ENCODE assay signal across 17 cellular contexts in the genomic region with DNA sequence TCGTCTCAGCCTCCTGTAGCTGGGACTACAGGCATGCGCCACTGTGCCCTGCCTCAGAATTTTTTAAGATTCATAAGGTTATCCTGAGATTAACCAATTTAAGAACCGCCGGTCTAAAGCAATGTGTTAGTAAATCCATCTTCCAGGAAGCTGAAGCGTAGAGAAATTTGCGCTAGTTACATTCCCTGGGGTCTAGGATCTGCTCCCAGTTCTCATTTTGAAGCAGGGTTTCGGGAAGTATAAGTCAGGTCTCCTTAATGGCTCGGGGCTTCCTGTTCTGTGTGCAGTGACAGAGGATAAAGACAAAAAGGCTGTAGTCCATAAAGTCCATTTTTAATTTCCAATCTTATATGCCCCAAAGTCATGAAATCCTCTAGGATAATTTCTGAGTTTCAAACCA.
DNase-seq lines count a peak whose midpoint lies in the region; TF ChIP-seq lines count a peak whose summit lies in the region.
"Had no signal": no experiment of that assay in that cellular context is flagged by ENCODE, and none has a peak within 500 bp of the region (broad histone marks: within the 10 kb centered on the region; RNA-seq: fewer than 3 reads in every experiment).

No MANE protein-coding gene starts in this region.

- no peak overlapping the region for H3K23ac ChIP-seq in H9 (ENCODE audit: insufficient read length, low read depth, low read length)

- H2AK5ac ChIP-seq in H9 (ENCODE audit: insufficient read length, low read length), result no peak overlapping the region

- H3K27ac ChIP-seq in H9 (ENCODE audit: insufficient read length, low read depth, low read length), result no peak overlapping the region
- H3K27ac ChIP-seq: RWPE1 had no signal

- H3K4me1 ChIP-seq in H9 (ENCODE audit: insufficient read depth, low read length), result no peaks in the 10 kb centered on the region; the same call in 1 of the 2 replicates

- no peaks in the 10 kb centered on the region for H3K27me3 ChIP-seq in H9 (ENCODE audit: insufficient read depth, low read length)

- H2BK5ac ChIP-seq in H9 (ENCODE audit: insufficient read length, low read length), result no peak overlapping the region

- no peak overlapping the region for H2BK15ac ChIP-seq in H9 (ENCODE audit: low read depth, low read length)

- H3K4ac ChIP-seq in H9 (ENCODE audit: low read depth, low read length), result no peak overlapping the region

- no peak overlapping the region for H2BK120ac ChIP-seq in H9 (ENCODE audit: low read depth, low read length, poor library complexity, severe bottlenecking)

- no peaks in the 10 kb centered on the region for H3K79me1 ChIP-seq in H9 (ENCODE audit: insufficient read depth, low read depth, low read length, poor library complexity, severe bottlenecking)

- H3K4me3 Mint-ChIP-seq in H9 (no peak overlapping the region), endothelial cell (ENCODE audit: unreplicated experiment) (no peak overlapping the region)
- H3K4me3 Mint-ChIP-seq: natural killer cell treated with Interleukin-12 subunit alpha and Interleukin-12 subunit beta and Interleukin-15 and Interleukin-18, amount 100 ng/mL, for 72 hours had no signal

- H4K8ac ChIP-seq in H9 (replicated peaks; ENCODE audit: insufficient read length, low read depth, low read length), result no peak overlapping the region

- H3K23me2 ChIP-seq in H9 (ENCODE audit: insufficient read length, low read depth, low read length, poor library complexity, severe bottlenecking), result no peaks in the 10 kb centered on the region

- no peak overlapping the region for H3T11ph ChIP-seq in H9 (ENCODE audit: low read length)

- H3K4me2 ChIP-seq in H9 (ENCODE audit: insufficient read depth, insufficient read length, low read length), result no peak overlapping the region

- H3K36me3 Mint-ChIP-seq in H9 (ENCODE audit: insufficient read depth in 1 of 3, low read depth in 3 of 3) (peaks cover 9 to 31% (median 22%) of the 10 kb centered on the region in 3 experiments; a peak in 6 of 7 replicates), endothelial cell (ENCODE audit: low read depth, unreplicated experiment) (no peaks in the 10 kb centered on the region)
- H3K36me3 Mint-ChIP-seq: natural killer cell treated with Interleukin-12 subunit alpha and Interleukin-12 subunit beta and Interleukin-15 and Interleukin-18, amount 100 ng/mL, for 72 hours had no signal

- peaks cover 4% of the 10 kb centered on the region; the same call in 1 of the 2 replicates for H3K79me2 ChIP-seq in H9 (ENCODE audit: insufficient read depth, low read length)

- H2BK12ac ChIP-seq in H9 (ENCODE audit: insufficient read length, low read depth, low read length), result no peak overlapping the region

- H3K4me1 Mint-ChIP-seq in H9 (peaks cover 29 to 46% of the 10 kb centered on the region in 2 experiments), endothelial cell (ENCODE audit: unreplicated experiment) (peaks cover 25% of the 10 kb centered on the region)

- no peaks in the 10 kb centered on the region for H4K20me1 ChIP-seq in H9 (ENCODE audit: control insufficient read depth, insufficient read depth, insufficient read length)

- H4K91ac ChIP-seq in H9 (ENCODE audit: insufficient read length, low read depth, low read length), result no peak overlapping the region

- H4K5ac ChIP-seq in H9 (ENCODE audit: insufficient read length, low read depth, low read length), result no peak overlapping the region

- DNase-seq in H9 (no peak), MV-4-11 (lab: John Stamatoyannopoulos, UW) (peak; percentile 47), endothelial cell (ENCODE audit: low spot score) (no peak), pons (ENCODE audit: low spot score) (peak; percentile 35), NCI-H2196 (lab: John Stamatoyannopoulos, UW; ENCODE audit: unreplicated experiment) (no peak), AG08395 (ENCODE audit: low spot score) (no peak), NCI-H1436 treated with DMSO at 0.1 percent for 48 hours (lab: John Stamatoyannopoulos, UW) (no peak)
- DNase-seq: activated CD4-positive, alpha-beta T cell treated with anti-CD3 and anti-CD28 coated beads for 1 hour; activated naive CD4-positive, alpha-beta T cell; activated T-cell treated with anti-CD3 and anti-CD28 coated beads, Interleukin-2, amount 50 U/mL, for 1 hour; amniotic stem cell; cortex of kidney; left cardiac atrium; NCI-H2081 treated with DMSO at 0.1 percent for 48 hours; NCI-H526 treated with DMSO at 0.1 percent for 48 hours had no signal

- H3K9ac ChIP-seq in H9 (ENCODE audit: extremely low read depth, insufficient read length, low read length), result no peak overlapping the region

- H3K14ac ChIP-seq in H9 (ENCODE audit: insufficient read depth, low read length), result no peak overlapping the region

- no peak overlapping the region for H3K56ac ChIP-seq in H9 (ENCODE audit: insufficient read length, low read depth, low read length)

- H3K27me3 Mint-ChIP-seq in H9 (ENCODE audit: low read depth) (no peaks in the 10 kb centered on the region), endothelial cell (ENCODE audit: unreplicated experiment) (peaks cover 3% of the 10 kb centered on the region)
- H3K27me3 Mint-ChIP-seq: natural killer cell treated with Interleukin-12 subunit alpha and Interleukin-12 subunit beta and Interleukin-15 and Interleukin-18, amount 100 ng/mL, for 72 hours had no signal

- H2BK20ac ChIP-seq in H9 (ENCODE audit: low read depth, low read length, poor library complexity, severe bottlenecking), result no peak overlapping the region

- no peak for TF ChIP-seq CTCF in H9 (conservative IDR thresholded peaks at IDR 0.05)
- TF ChIP-seq CTCF in endothelial cell (IDR thresholded peaks at IDR 0.05; ENCODE audit: unreplicated experiment), result no peak

- no peaks in the 10 kb centered on the region for H3K9me3 ChIP-seq in H9 (ENCODE audit: control insufficient read depth, low read depth, low read length)

- no peak overlapping the region for H2AFZ ChIP-seq in H9 (ENCODE audit: low read length)

- H3K18ac ChIP-seq in H9 (ENCODE audit: insufficient read length, low read depth, low read length), result no peak overlapping the region

- H3K9me3 Mint-ChIP-seq in H9, result peaks cover 4 to 10% of the 10 kb centered on the region in 2 experiments; a peak in 4 of 5 replicates
- H3K9me3 Mint-ChIP-seq in endothelial cell (ENCODE audit: unreplicated experiment), result no peaks in the 10 kb centered on the region
- H3K9me3 Mint-ChIP-seq: natural killer cell treated with Interleukin-12 subunit alpha and Interleukin-12 subunit beta and Interleukin-15 and Interleukin-18, amount 100 ng/mL, for 72 hours had no signal

- whole genome bisulfite sequencing in H9 (ENCODE audit: extremely low coverage, insufficient read length, low lambda C conversion rate), result no CpG with 5 or more reads among the region's 8 CpGs

- peak overlapping the region in 2 of 3 experiments; percentile 36 to 47; a peak in 2 of 7 replicates for H3K27ac Mint-ChIP-seq in H9
- H3K27ac Mint-ChIP-seq in endothelial cell (ENCODE audit: unreplicated experiment), result peak overlapping the region; percentile 3
- H3K27ac Mint-ChIP-seq: natural killer cell treated with Interleukin-12 subunit alpha and Interleukin-12 subunit beta and Interleukin-15 and Interleukin-18, amount 100 ng/mL, for 72 hours had no signal

Comparison
In these comparisons a context has a peak if more than half of its experiments do, and no peak if none do; other contexts are left out.
1. DNase-seq: peak in MV-4-11 (single experiment) and pons (single experiment); none in H9 (single experiment), endothelial cell (single experiment), NCI-H2196 (single experiment), AG08395 (single experiment) and NCI-H1436 treated with DMSO at 0.1 percent for 48 hours (single experiment).